26 cellular contexts compared by ENCODE assay signal in the genomic region with DNA sequence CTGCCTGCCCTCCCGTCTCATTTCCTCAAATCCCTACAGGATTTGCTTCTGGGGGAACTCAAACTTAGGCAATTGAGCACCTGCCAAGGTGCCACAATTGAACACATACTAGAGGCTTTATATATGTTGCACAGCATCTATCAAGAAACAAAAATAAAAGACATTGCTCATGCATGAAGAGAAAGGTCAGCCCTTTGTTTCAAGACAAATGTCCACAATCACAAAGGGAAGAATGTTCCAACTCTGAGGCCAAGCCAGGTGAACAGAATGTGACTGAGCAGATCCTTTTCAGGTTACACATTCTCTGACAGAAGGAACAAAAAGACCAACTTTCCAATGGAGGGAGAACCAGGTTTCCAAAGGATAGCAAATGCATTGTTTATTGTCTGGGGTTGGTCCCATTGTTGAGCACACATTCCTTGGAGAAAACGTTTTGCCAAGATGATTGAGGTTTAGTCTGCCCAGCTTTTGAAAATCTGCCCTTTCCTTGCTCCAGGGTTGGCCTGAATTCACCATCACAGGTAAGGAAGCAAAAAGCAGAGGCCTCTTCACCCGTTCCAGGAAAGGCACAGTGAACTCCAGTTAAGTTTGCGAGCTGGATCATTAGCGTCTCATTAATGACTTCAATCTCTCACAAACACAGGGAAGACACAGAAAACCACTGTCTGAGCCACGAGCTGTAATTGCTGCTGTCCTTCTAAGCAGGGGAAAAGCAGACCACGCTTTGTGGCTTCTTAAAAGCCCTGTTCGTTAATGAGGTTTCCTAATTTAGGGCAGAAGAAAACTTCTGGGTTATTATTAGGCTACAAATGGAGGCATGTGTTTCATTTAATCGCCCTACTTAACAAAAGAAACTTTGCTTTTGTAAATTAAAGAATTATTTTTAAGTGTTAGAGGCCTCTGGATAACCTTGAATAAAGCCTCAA. TPM values are rescaled to one million over a fixed set of nuclear protein-coding genes. Genes with fewer than 3 reads are reported as not detected.
DNase-seq lines count a peak whose midpoint lies in the region; FAIRE-seq and TF ChIP-seq lines count a peak whose summit lies in the region.
"Had no signal": no experiment of that assay in that cellular context is flagged by ENCODE, and none has a peak within 500 bp of the region (broad histone marks: within the 10 kb centered on the region; RNA-seq: fewer than 3 reads in every experiment).

No MANE protein-coding gene starts in this region.

- no peak for TF ChIP-seq EP300 in H1 (IDR thresholded peaks at IDR 0.05; ENCODE audit: borderline replicate concordance in 1 of 2, low read depth in 2 of 2, low read length in 2 of 2)

- no peak overlapping the region for H3K4ac ChIP-seq in H1 (replicated peaks; ENCODE audit: insufficient read length, low read depth, low read length)

- peaks cover 0 to 2% (median 0%) of the 10 kb centered on the region in 4 experiments; a peak in 1 of 7 replicates for H3K4me1 ChIP-seq in H1 (replicated peaks in 1 of 4; ENCODE audit: control insufficient read depth in 3 of 4, insufficient read depth in 4 of 4, low read length in 3 of 4)
- H3K4me1 ChIP-seq in tibial artery: no peaks in the 10 kb centered on the region
- H3K4me1 ChIP-seq: A549 had no signal

- TF ChIP-seq CTCF in C4-2B (conservative IDR thresholded peaks at IDR 0.05) (no peak), H1 (IDR thresholded peaks at IDR 0.05; ENCODE audit: control extremely low read depth in 1 of 3, insufficient read depth in 1 of 3, low read depth in 1 of 3, low read length in 3 of 3) (no peak), tibial artery (IDR thresholded peaks at IDR 0.05) (no peak)

- H4K5ac ChIP-seq in H1 (ENCODE audit: insufficient read length, low read depth, low read length): no peak overlapping the region

- no peak for TF ChIP-seq RAD21 in H1 (IDR thresholded peaks at IDR 0.05 in 1 of 2, conservative IDR thresholded peaks at IDR 0.05 in 1 of 2; ENCODE audit: low read depth in 2 of 2, low read length in 2 of 2)

- no peak overlapping the region for H3K4me2 ChIP-seq in H1 (ENCODE audit: insufficient read depth in 1 of 2, low read depth in 2 of 2, low read length in 2 of 2)
- H3K4me2 ChIP-seq: A549, GM23338 had no signal

- no peak for FAIRE-seq in H1 (lab: Jason Lieb, UNC)
- FAIRE-seq: A549, RCC 7860 had no signal

- H2AK5ac ChIP-seq in H1 (ENCODE audit: low read depth, low read length): no peak overlapping the region

- intact Hi-C loops in tibial artery (cut with DNase I; ENCODE audit: low total_unique reads): loop anchor here (5.0 kb wide), 1 partner anchor 169 kb away; no protein-coding TSS in a partner anchor

- no peak overlapping the region for H2BK15ac ChIP-seq in H1 (ENCODE audit: low read length)

- H2BK20ac ChIP-seq in H1 (ENCODE audit: low read length): 0 out of 2 replicates have a peak overlapping the region, but pooled peaks have one; percentile 16

- H3K23ac ChIP-seq in H1 (ENCODE audit: insufficient read length): no peak overlapping the region

- POLR2A ChIA-PET in H1 (lab: Charles Lee; ENCODE audit: partially characterized antibody): no interaction called here

- H3K23me2 ChIP-seq in H1 (ENCODE audit: low read depth, low read length): no peaks in the 10 kb centered on the region

- H4K8ac ChIP-seq in H1 (ENCODE audit: extremely low read depth, insufficient read depth, low read length): no peak overlapping the region

- H3K36me3 ChIP-seq in H1 (ENCODE audit: control insufficient read depth in 2 of 4, insufficient read depth in 4 of 4, low read length in 3 of 4) (no peaks in the 10 kb centered on the region), tibial artery (no peaks in the 10 kb centered on the region)
- H3K36me3 ChIP-seq: HAP-1 had no signal

- H3K79me2 ChIP-seq in H1 (ENCODE audit: control insufficient read depth in 1 of 2, insufficient read depth in 2 of 2, low read length in 2 of 2): no peaks in the 10 kb centered on the region

- H3K14ac ChIP-seq in H1 (ENCODE audit: insufficient read length): no peak overlapping the region

- DNase-seq in NCI-H69 (lab: John Stamatoyannopoulos, UW): peak; percentile 26
- no peak for DNase-seq in H1 (ENCODE audit: low read depth in 1 of 2, low spot score in 2 of 2)
- peak; percentile 19 for DNase-seq in renal cortical epithelial cell (ENCODE audit: low read depth)
- DNase-seq in stimulated activated CD4-positive, alpha-beta T cell treated with anti-CD3 and anti-CD28 coated beads, Interleukin-4, amount 100 ng/mL, for 1 hour: no peak
- DNase-seq in tibial artery: no peak
- DNase-seq in activated T-cell treated with anti-CD3 and anti-CD28 coated beads, Interleukin-2, amount 50 U/mL, for 1 hour: no peak
- DNase-seq: AML-193, DMS153, DND-41, HFFc6, KG1, NCI-H1092, NCI-H1417 treated with DMSO at 0.1 percent for 48 hours, NCI-H1694 treated with DMSO at 0.1 percent for 48 hours, NCI-H2081, NCI-H2171 treated with DMSO at 0.1 percent for 48 hours, NCI-H345, NCI-H510A treated with DMSO at 0.1 percent for 48 hours, NCI-H748 treated with DMSO at 0.1 percent for 48 hours, SIG-M5 had no signal

- H2BK5ac ChIP-seq in H1 (ENCODE audit: low read depth, low read length): no peak overlapping the region

- no peak overlapping the region for H3K9ac ChIP-seq in H1 (replicated peaks in 1 of 4; ENCODE audit: extremely low read depth in 1 of 4, low read depth in 3 of 4, low read length in 3 of 4)

- H4K20me1 ChIP-seq in H1 (replicated peaks in 1 of 2; ENCODE audit: control insufficient read depth in 1 of 2, insufficient read depth in 2 of 2, low read length in 2 of 2): no peaks in the 10 kb centered on the region

- CTCF ChIA-PET in H1 (lab: Charles Lee; ENCODE audit: partially characterized antibody): interaction anchor here (0.6 to 9.0 kb wide), 6 partner anchors 9 to 606 kb away, joined by 3 to 67 read pairs (median 6); no protein-coding TSS in a partner anchor

- peak overlapping the region; percentile 4 for H2BK120ac ChIP-seq in H1 (replicated peaks; ENCODE audit: low read depth, low read length)

- H3K4me3 ChIP-seq in H1 (ENCODE audit: extremely low read depth in 1 of 4, insufficient read depth in 2 of 4, low read depth in 3 of 4, low read length in 4 of 4): no peak overlapping the region
- H3K4me3 ChIP-seq in tibial artery: no peak overlapping the region
- H3K4me3 ChIP-seq: A549, GM23338, HAP-1, SK-N-MC had no signal

- H3K79me1 ChIP-seq in H1 (ENCODE audit: low read depth, low read length): no peaks in the 10 kb centered on the region

- H3K9me3 ChIP-seq in H1 (ENCODE audit: insufficient read depth in 2 of 2, low read depth in 1 of 2, low read length in 1 of 2) (no peaks in the 10 kb centered on the region), tibial artery (no peaks in the 10 kb centered on the region)
- H3K9me3 ChIP-seq: A549, HAP-1 had no signal

- H2BK12ac ChIP-seq in H1 (ENCODE audit: low read depth, low read length): no peak overlapping the region

- no peak overlapping the region for H2AFZ ChIP-seq in H1 (ENCODE audit: low read length)
- H2AFZ ChIP-seq: GM23338 had no signal

- H3K27ac ChIP-seq in C4-2B: peak overlapping the region; percentile 8; the same call in 1 of the 2 replicates
- H3K27ac ChIP-seq in H1 (ENCODE audit: low read depth, low read length): no peak overlapping the region
- H3K27ac ChIP-seq in tibial artery: no peak overlapping the region
- H3K27ac ChIP-seq: A549, SK-N-MC had no signal

- 80% methylated on average over 9 of the region's 9 CpGs; no CpG with 5 or more reads in 1 of the 2 experiments for WGBS in H1 (ENCODE audit: extremely low coverage in 1 of 2, insufficient coverage in 1 of 2, insufficient read length in 1 of 2, insufficient replicate concordance in 2 of 2, low coverage in 1 of 2, low lambda C conversion rate in 2 of 2, missing lambda C conversion rate in 1 of 2), 2 experiments

- 0 out of 2 replicates have a peak overlapping the region, but pooled peaks have one; percentile 27 for H3K18ac ChIP-seq in H1 (ENCODE audit: extremely low read depth, low read length)

- no peak overlapping the region for H4K91ac ChIP-seq in H1 (replicated peaks; ENCODE audit: insufficient read length, low read length)

- H3K27me3 ChIP-seq in H1 (replicated peaks in 1 of 4; ENCODE audit: control insufficient read depth in 3 of 4, extremely low read depth in 1 of 4, insufficient read depth in 3 of 4, low read length in 3 of 4) (peaks cover 0 to 4% (median 0%) of the 10 kb centered on the region in 4 experiments; a peak in 4 of 7 replicates), tibial artery (no peaks in the 10 kb centered on the region)

- TF ChIP-seq POLR2A in H1 (IDR thresholded peaks at IDR 0.05; ENCODE audit: control extremely low read depth in 1 of 2, low read depth in 2 of 2, low read length in 2 of 2): no peak

- H3K56ac ChIP-seq in H1 (replicated peaks; ENCODE audit: insufficient read length, low read depth, low read length): no peak overlapping the region

RNA-seq across cellular contexts. Expression of gene FAM174B, which starts 50.4 kb away (rescaled TPM):
- total RNA-seq in H1 (2021; fragmentation: NEBNext Ultra II Directional; extraction: Animal tissue kit (Norgen Biotek cat#: 25700)): 35.2 and 35.3 TPM in 2 replicates
- polyA plus RNA-seq in H1 (2011; rRNA removed): 9.3 and 10.1 TPM in 2 replicates
- 9.7 TPM for polyA plus RNA-seq in H1 (2011; cell fraction: cytosol; rRNA removed)
- 13.4 TPM for polyA plus RNA-seq in H1 (2011; cell fraction: nucleus; rRNA removed)
- 21.5 to 31.3 TPM (median 28.3 TPM) in 4 replicates for polyA plus RNA-seq in H1 (2012, experiment 1 of 2)
- polyA plus RNA-seq in H1 (2012, experiment 2 of 2): 15.9 TPM
- 20.3 TPM for polyA plus RNA-seq in H1 (2013, experiment 1 of 2)
- 27.1 TPM for polyA plus RNA-seq in H1 (2013, experiment 2 of 2)
- polyA minus RNA-seq in H1 (2011; rRNA and poly(A)+ RNA removed): 24.5 and 32.5 TPM in 2 replicates
- 16.4 TPM for polyA minus RNA-seq in H1 (2011; cell fraction: cytosol; rRNA and poly(A)+ RNA removed)
- 13.8 TPM for polyA minus RNA-seq in H1 (2011; cell fraction: nucleus; rRNA and poly(A)+ RNA removed)
- total RNA-seq in renal cortical epithelial cell: 8.7 and 11.9 TPM in 2 replicates

Comparison
In these comparisons a context has a peak if more than half of its experiments do, and no peak if none do; other contexts are left out.
1. DNase-seq: peak in NCI-H69 (single experiment) and renal cortical epithelial cell (single experiment); none in H1 (0 of 2), stimulated activated CD4-positive, alpha-beta T cell treated with anti-CD3 and anti-CD28 coated beads, Interleukin-4, amount 100 ng/mL, for 1 hour (single experiment), tibial artery (0 of 2) and activated T-cell treated with anti-CD3 and anti-CD28 coated beads, Interleukin-2, amount 50 U/mL, for 1 hour (single experiment).